ENCODE assay signal across 33 cellular contexts in the genomic region with DNA sequence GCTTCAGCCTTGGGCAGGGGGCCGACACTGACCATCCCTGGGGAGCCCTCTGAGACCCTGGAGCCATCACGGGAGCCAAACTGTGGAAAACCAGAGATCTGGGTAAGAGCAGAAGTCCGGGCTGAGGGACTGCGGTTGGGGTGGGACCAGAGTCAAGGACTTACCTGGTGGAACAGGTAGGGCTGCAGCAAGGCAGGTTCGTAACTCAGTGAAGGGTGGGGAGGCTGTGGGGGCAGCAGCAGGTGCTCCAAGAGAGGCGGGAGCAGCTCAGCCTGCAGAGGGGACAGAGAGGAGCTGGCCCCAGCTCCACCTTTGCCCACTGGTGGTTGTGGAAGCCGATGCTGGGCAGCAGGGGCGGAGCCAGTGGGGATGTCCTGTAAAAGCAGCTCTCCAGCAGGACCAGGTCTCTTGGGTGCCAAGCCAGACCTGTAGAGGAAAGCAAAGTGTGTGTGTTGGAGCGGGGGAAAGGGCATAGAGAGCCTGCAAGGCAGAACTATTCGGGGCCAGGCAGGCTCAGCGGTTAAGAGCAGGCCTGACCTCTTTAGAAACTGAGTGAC. TPM values are rescaled to one million over a fixed set of nuclear protein-coding genes. Genes with fewer than 3 reads are reported as not detected.
"Had no signal": no experiment of that assay in that cellular context is flagged by ENCODE, and none has a peak within 500 bp of the region (broad histone marks: within the 10 kb centered on the region; RNA-seq: fewer than 3 reads in every experiment).

No MANE protein-coding gene starts in this region.

- H3K4me3 ChIP-seq: adrenal gland, breast epithelium, cardiac muscle cell, esophagus muscularis mucosa, gastrocnemius medialis, heart left ventricle had no signal

- ATAC-seq: activated CD4-positive, alpha-beta T cell treated with anti-CD3 and anti-CD28 coated beads for 36 hours; activated CD4-positive, CD25-positive, alpha-beta regulatory T cell treated with anti-CD3 and anti-CD28 coated beads, Interleukin-2, amount 50 U/mL, for 24 hours; activated naive CD8-positive, alpha-beta T cell treated with anti-CD3 and anti-CD28 coated beads, Interleukin-2, amount 50 U/mL, for 24 hours; effector memory CD8-positive, alpha-beta T cell; foreskin keratinocyte; gastrocnemius medialis; heart left ventricle had no signal

- H3K9me3 Mint-ChIP-seq: activated CD4-positive, alpha-beta memory T cell treated with anti-CD3 and anti-CD28 coated beads for 36 hours; activated CD4-positive, alpha-beta T cell treated with anti-CD3 and anti-CD28 coated beads, Interleukin-2, amount 10 ng/mL, durations not matched to agents 24 days and 14 days; activated naive CD4-positive, alpha-beta T cell treated with anti-CD3 and anti-CD28 coated beads for 36 hours; activated naive CD4-positive, alpha-beta T cell treated with anti-CD3 and anti-CD28 coated beads, Interleukin-2, amount 50 U/mL, for 24 hours; activated naive CD8-positive, alpha-beta T cell treated with anti-CD3 and anti-CD28 coated beads for 36 hours; activated naive CD8-positive, alpha-beta T cell treated with anti-CD3 and anti-CD28 coated beads, Interleukin-2, amount 50 U/mL, for 24 hours; activated T-helper 1 cell treated with anti-CD3 and anti-CD28 coated beads, Interleukin-12 subunit alpha, Interleukin-12 subunit beta, Interleukin-2, Interleukin-4 antibody, amounts not matched to agents 30 ng/mL and 10 ng/mL and 1 ng/mL, durations not matched to agents 14 hours and 24 hours and 36 hours; activated T-helper 2 cell treated with anti-CD3 and anti-CD28 coated beads, Interferon-gamma antibody, Interleukin-2, Interleukin-4, amounts not matched to agents 10 μg/mL and 5 μg/mL and 100 μg/mL, durations not matched to agents 14 hours and 24 hours and 36 hours; central memory CD8-positive, alpha-beta T cell; effector memory CD8-positive, alpha-beta T cell had no signal

- H3K9me3 ChIP-seq: adrenal gland, breast epithelium, esophagus muscularis mucosa, gastrocnemius medialis, heart left ventricle had no signal

- H3K36me3 Mint-ChIP-seq: activated CD4-positive, alpha-beta memory T cell treated with anti-CD3 and anti-CD28 coated beads for 36 hours; activated naive CD4-positive, alpha-beta T cell treated with anti-CD3 and anti-CD28 coated beads, Interleukin-2, amount 50 U/mL, for 24 hours; activated naive CD8-positive, alpha-beta T cell treated with anti-CD3 and anti-CD28 coated beads for 36 hours had no signal

- H3K4me1 ChIP-seq: adrenal gland, breast epithelium, foreskin keratinocyte, gastrocnemius medialis had no signal

- H3K27me3 ChIP-seq: adrenal gland had no signal

- H3K4me1 Mint-ChIP-seq: central memory CD8-positive, alpha-beta T cell had no signal

- H3K27ac ChIP-seq: adrenal gland, breast epithelium, cardiac muscle cell, esophagus muscularis mucosa, foreskin keratinocyte, gastrocnemius medialis, heart left ventricle had no signal

- H3K36me3 ChIP-seq: adrenal gland, breast epithelium, cardiac muscle cell, esophagus muscularis mucosa, gastrocnemius medialis, heart left ventricle had no signal

- H3K27ac Mint-ChIP-seq: activated CD4-positive, alpha-beta memory T cell treated with anti-CD3 and anti-CD28 coated beads for 36 hours; activated CD4-positive, alpha-beta T cell treated with anti-CD3 and anti-CD28 coated beads for 36 hours; activated CD4-positive, alpha-beta T cell treated with anti-CD3 and anti-CD28 coated beads, Interleukin-2, amount 10 ng/mL, durations not matched to agents 24 days and 14 days; activated naive CD4-positive, alpha-beta T cell treated with anti-CD3 and anti-CD28 coated beads for 36 hours; activated naive CD4-positive, alpha-beta T cell treated with anti-CD3 and anti-CD28 coated beads, Interleukin-2, amount 50 U/mL, for 24 hours; activated naive CD8-positive, alpha-beta T cell treated with anti-CD3 and anti-CD28 coated beads for 36 hours; activated naive CD8-positive, alpha-beta T cell treated with anti-CD3 and anti-CD28 coated beads, Interleukin-2, amount 50 U/mL, for 24 hours; activated T-helper 1 cell treated with anti-CD3 and anti-CD28 coated beads, Interleukin-12 subunit alpha, Interleukin-12 subunit beta, Interleukin-2, Interleukin-4 antibody, amounts not matched to agents 30 ng/mL and 10 ng/mL and 1 ng/mL, durations not matched to agents 14 hours and 24 hours and 36 hours; activated T-helper 2 cell treated with anti-CD3 and anti-CD28 coated beads, Interferon-gamma antibody, Interleukin-2, Interleukin-4, amounts not matched to agents 10 μg/mL and 5 μg/mL and 100 μg/mL, durations not matched to agents 14 hours and 24 hours and 36 hours; brain; effector memory CD8-positive, alpha-beta T cell had no signal

- H3K4me3 Mint-ChIP-seq: activated CD4-positive, alpha-beta memory T cell treated with anti-CD3 and anti-CD28 coated beads for 36 hours; activated CD4-positive, alpha-beta T cell treated with anti-CD3 and anti-CD28 coated beads for 36 hours; activated CD4-positive, alpha-beta T cell treated with anti-CD3 and anti-CD28 coated beads, Interleukin-2, amount 10 ng/mL, durations not matched to agents 24 days and 14 days; activated naive CD4-positive, alpha-beta T cell treated with anti-CD3 and anti-CD28 coated beads for 36 hours; activated naive CD4-positive, alpha-beta T cell treated with anti-CD3 and anti-CD28 coated beads, Interleukin-2, amount 50 U/mL, for 24 hours; activated naive CD8-positive, alpha-beta T cell treated with anti-CD3 and anti-CD28 coated beads for 36 hours; activated naive CD8-positive, alpha-beta T cell treated with anti-CD3 and anti-CD28 coated beads, Interleukin-2, amount 50 U/mL, for 24 hours; activated T-helper 1 cell treated with anti-CD3 and anti-CD28 coated beads, Interleukin-12 subunit alpha, Interleukin-12 subunit beta, Interleukin-2, Interleukin-4 antibody, amounts not matched to agents 30 ng/mL and 10 ng/mL and 1 ng/mL, durations not matched to agents 14 hours and 24 hours and 36 hours; brain; central memory CD8-positive, alpha-beta T cell; effector memory CD8-positive, alpha-beta T cell had no signal

- DNase-seq: activated CD4-positive, alpha-beta memory T cell treated with anti-CD3 and anti-CD28 coated beads for 36 hours; activated CD4-positive, alpha-beta T cell treated with anti-CD3 and anti-CD28 coated beads for 36 hours; activated CD4-positive, alpha-beta T cell treated with anti-CD3 and anti-CD28 coated beads, Interleukin-2, amount 10 ng/mL, durations not matched to agents 24 days and 14 days; activated effector memory CD4-positive, alpha-beta T cell treated with anti-CD3 and anti-CD28 coated beads, Interleukin-2, amount 50 U/mL, for 16 hours; activated naive CD4-positive, alpha-beta T cell treated with anti-CD3 and anti-CD28 coated beads for 36 hours; activated naive CD8-positive, alpha-beta T cell treated with anti-CD3 and anti-CD28 coated beads for 36 hours; activated naive CD8-positive, alpha-beta T cell treated with anti-CD3 and anti-CD28 coated beads, Interleukin-2, amount 50 U/mL, for 24 hours; activated T-cell treated with anti-CD3 and anti-CD28 coated beads, Interleukin-2, amount 50 U/mL, for 1 hour; activated T-cell treated with anti-CD3 and anti-CD28 coated beads, Interleukin-2, amount 50 U/mL, for 48 hours; amygdala; aorta; cortex of kidney; dermis blood vessel endothelial cell; effector CD4-positive, alpha-beta T cell; effector memory CD8-positive, alpha-beta T cell; erythroblast; foreskin keratinocyte; gastrocnemius medialis; glutamatergic neuron; heart left ventricle; T-helper 2 cell had no signal

RNA-seq across cellular contexts. Expression of a gene that starts 6.7 kb away (rescaled TPM):
- total RNA-seq: activated CD4-positive, alpha-beta T cell treated with anti-CD3 and anti-CD28 coated beads, Interleukin-2, amount 10 ng/mL, durations not matched to agents 24 days and 14 days; activated naive CD4-positive, alpha-beta T cell treated with anti-CD3 and anti-CD28 coated beads for 36 hours; foreskin keratinocyte; gastrocnemius medialis; T-helper 1 cell treated with Interleukin-12 subunit alpha and Interleukin-12 subunit beta and Interleukin-4 antibody, amounts not matched to agents 30 ng/mL and 1 ng/mL, for 36 hours had no signal

RNA-seq across cellular contexts. Expression of a gene that starts 30.1 kb away (rescaled TPM):
- total RNA-seq: activated CD4-positive, alpha-beta memory T cell treated with anti-CD3 and anti-CD28 coated beads for 36 hours; activated CD4-positive, alpha-beta T cell treated with anti-CD3 and anti-CD28 coated beads for 36 hours; activated CD4-positive, alpha-beta T cell treated with anti-CD3 and anti-CD28 coated beads, Interleukin-2, amount 10 ng/mL, durations not matched to agents 24 days and 14 days; activated naive CD4-positive, alpha-beta T cell treated with anti-CD3 and anti-CD28 coated beads for 36 hours; activated naive CD8-positive, alpha-beta T cell treated with anti-CD3 and anti-CD28 coated beads for 36 hours; activated T-helper 1 cell treated with anti-CD3 and anti-CD28 coated beads, Interleukin-12 subunit alpha, Interleukin-12 subunit beta, Interleukin-2, Interleukin-4 antibody, amounts not matched to agents 30 ng/mL and 10 ng/mL and 1 ng/mL, durations not matched to agents 14 hours and 24 hours and 36 hours; activated T-helper 2 cell treated with anti-CD3 and anti-CD28 coated beads, Interferon-gamma antibody, Interleukin-2, Interleukin-4, amounts not matched to agents 10 μg/mL and 5 μg/mL and 100 μg/mL, durations not matched to agents 14 hours and 24 hours and 36 hours; adrenal gland; aorta; breast epithelium; cardiac muscle cell; dermis blood vessel endothelial cell; esophagus muscularis mucosa; foreskin keratinocyte; gastrocnemius medialis; heart left ventricle; T-helper 1 cell treated with Interleukin-12 subunit alpha and Interleukin-12 subunit beta and Interleukin-4 antibody, amounts not matched to agents 30 ng/mL and 1 ng/mL, for 36 hours had no signal

RNA-seq across cellular contexts. Expression of a gene that starts 49.4 kb away (rescaled TPM):
- total RNA-seq: activated CD4-positive, alpha-beta memory T cell treated with anti-CD3 and anti-CD28 coated beads for 36 hours; activated CD4-positive, alpha-beta T cell treated with anti-CD3 and anti-CD28 coated beads for 36 hours; activated CD4-positive, alpha-beta T cell treated with anti-CD3 and anti-CD28 coated beads, Interleukin-2, amount 10 ng/mL, durations not matched to agents 24 days and 14 days; activated naive CD4-positive, alpha-beta T cell treated with anti-CD3 and anti-CD28 coated beads for 36 hours; activated naive CD8-positive, alpha-beta T cell treated with anti-CD3 and anti-CD28 coated beads for 36 hours; activated T-helper 1 cell treated with anti-CD3 and anti-CD28 coated beads, Interleukin-12 subunit alpha, Interleukin-12 subunit beta, Interleukin-2, Interleukin-4 antibody, amounts not matched to agents 30 ng/mL and 10 ng/mL and 1 ng/mL, durations not matched to agents 14 hours and 24 hours and 36 hours; activated T-helper 2 cell treated with anti-CD3 and anti-CD28 coated beads, Interferon-gamma antibody, Interleukin-2, Interleukin-4, amounts not matched to agents 10 μg/mL and 5 μg/mL and 100 μg/mL, durations not matched to agents 14 hours and 24 hours and 36 hours; aorta; cardiac muscle cell; cerebellum; dermis blood vessel endothelial cell; esophagus muscularis mucosa; foreskin keratinocyte; gastrocnemius medialis; heart left ventricle had no signal
